Comparison of ENCODE assay signal across 35 cellular contexts in genomic region chr9:119649205-119649604, GRCh38.
"Had no signal": no experiment of that assay in that cellular context is flagged by ENCODE, and none has a peak within 500 bp of the region (broad histone marks: within the 10 kb centered on the region; RNA-seq: fewer than 3 reads in every experiment).

No MANE protein-coding gene starts in this region.

- H3K4me3 ChIP-seq: MG63 had no signal

- DNase-seq: Kasumi-1, MG63, MM.1S, MV-4-11, NCI-H1048, NCI-H1092, NCI-H1092 treated with DMSO at 0.1 percent for 48 hours, NCI-H1105, NCI-H1105 treated with DMSO at 0.1 percent for 48 hours, NCI-H1417, NCI-H1417 treated with DMSO at 0.1 percent for 48 hours, NCI-H1436, NCI-H1436 treated with DMSO at 0.1 percent for 48 hours, NCI-H146, NCI-H1694, NCI-H1694 treated with DMSO at 0.1 percent for 48 hours, NCI-H187, NCI-H187 treated with DMSO at 0.1 percent for 48 hours, NCI-H1930, NCI-H2029, NCI-H2029 treated with DMSO at 0.1 percent for 48 hours, NCI-H2081, NCI-H2081 treated with DMSO at 0.1 percent for 48 hours, NCI-H2107, NCI-H2171, NCI-H2171 treated with DMSO at 0.1 percent for 48 hours, NCI-H2227 treated with DMSO at 0.1 percent for 48 hours, NCI-H226, NCI-H345, NCI-H446, NCI-H446 treated with DMSO at 0.1 percent for 48 hours, NCI-H510A, NCI-H510A treated with DMSO at 0.1 percent for 48 hours, NCI-H524, NCI-H524 treated with DMSO at 0.1 percent for 48 hours had no signal

- H3K36me3 ChIP-seq: MG63 had no signal

- H3K9me3 ChIP-seq: MG63 had no signal
